Comparison of ENCODE assay signal across 1 cellular context in the genomic region with DNA sequence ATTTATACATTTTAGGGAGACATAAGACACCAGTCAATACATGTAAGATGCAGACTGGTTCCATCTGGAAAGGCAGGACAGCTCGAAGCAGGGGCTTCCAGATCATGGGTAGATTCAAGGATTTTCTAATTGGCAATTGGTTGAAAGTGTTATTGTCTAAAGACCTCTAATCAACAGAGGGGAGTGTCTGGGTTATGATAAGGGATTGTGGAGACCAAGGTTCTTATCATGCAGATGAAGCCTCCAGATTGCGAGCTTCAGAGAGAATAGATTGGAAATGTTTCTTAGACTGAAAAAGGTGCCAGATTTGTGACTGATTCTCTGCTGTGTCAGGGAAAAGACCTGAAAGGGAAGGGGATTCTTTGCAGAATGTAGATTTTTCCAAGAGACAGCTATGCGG.
TF ChIP-seq lines count a peak whose summit lies in the region.

No MANE protein-coding gene starts in this region.

TF ChIP-seq in K562, 482 proteins besides CTCF, POLR2A, EP300 and RAD21 (continued from another document):
- TF ChIP-seq CBFA2T2 (conservative IDR thresholded peaks at IDR 0.05): 0 out of 2 replicates have a peak, but pooled peaks have one; percentile 22
- no peak for TF ChIP-seq KLF16 (IDR thresholded peaks at IDR 0.05)
- no peak for TF ChIP-seq PCBP2 (IDR thresholded peaks at IDR 0.05; ENCODE audit: low read depth, low read length, poor library complexity, severe bottlenecking)
- TF ChIP-seq ZNF232 (CRISPR knock-in tag; IDR thresholded peaks at IDR 0.05): no peak
- peak; percentile 44; the same call in 1 of the 2 replicates for TF ChIP-seq SOX6 (IDR thresholded peaks at IDR 0.05)
- TF ChIP-seq ASH1L (IDR thresholded peaks at IDR 0.05; ENCODE audit: borderline replicate concordance, low read depth, partially characterized antibody): no peak
- no peak for TF ChIP-seq TARDBP (IDR thresholded peaks at IDR 0.05)
- TF ChIP-seq FOXM1 (IDR thresholded peaks at IDR 0.05; ENCODE audit: low read depth): peak; percentile 31; the same call in 1 of the 2 replicates
- no peak for TF ChIP-seq FOXM1 (CRISPR knock-in tag; IDR thresholded peaks at IDR 0.05; ENCODE audit: low read depth)
- TF ChIP-seq, protein P1, sequence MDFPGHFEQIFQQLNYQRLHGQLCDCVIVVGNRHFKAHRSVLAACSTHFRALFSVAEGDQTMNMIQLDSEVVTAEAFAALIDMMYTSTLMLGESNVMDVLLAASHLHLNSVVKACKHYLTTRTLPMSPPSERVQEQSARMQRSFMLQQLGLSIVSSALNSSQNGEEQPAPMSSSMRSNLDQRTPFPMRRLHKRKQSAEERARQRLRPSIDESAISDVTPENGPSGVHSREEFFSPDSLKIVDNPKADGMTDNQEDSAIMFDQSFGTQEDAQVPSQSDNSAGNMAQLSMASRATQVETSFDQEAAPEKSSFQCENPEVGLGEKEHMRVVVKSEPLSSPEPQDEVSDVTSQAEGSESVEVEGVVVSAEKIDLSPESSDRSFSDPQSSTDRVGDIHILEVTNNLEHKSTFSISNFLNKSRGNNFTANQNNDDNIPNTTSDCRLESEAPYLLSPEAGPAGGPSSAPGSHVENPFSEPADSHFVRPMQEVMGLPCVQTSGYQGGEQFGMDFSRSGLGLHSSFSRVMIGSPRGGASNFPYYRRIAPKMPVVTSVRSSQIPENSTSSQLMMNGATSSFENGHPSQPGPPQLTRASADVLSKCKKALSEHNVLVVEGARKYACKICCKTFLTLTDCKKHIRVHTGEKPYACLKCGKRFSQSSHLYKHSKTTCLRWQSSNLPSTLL (IDR thresholded peaks at IDR 0.05): no peak
- no peak for TF ChIP-seq TRIM25 (IDR thresholded peaks at IDR 0.05; ENCODE audit: borderline replicate concordance)
- no peak for TF ChIP-seq ZC3H4 (CRISPR knock-in tag; IDR thresholded peaks at IDR 0.05; ENCODE audit: borderline replicate concordance)
- no peak for TF ChIP-seq KLF1 (tag; IDR thresholded peaks at IDR 0.05)
- no peak for TF ChIP-seq TOE1 (IDR thresholded peaks at IDR 0.05; ENCODE audit: borderline replicate concordance)
- TF ChIP-seq TOE1 (CRISPR knock-in tag; IDR thresholded peaks at IDR 0.05; ENCODE audit: borderline replicate concordance, low read depth): no peak
- no peak for TF ChIP-seq CEBPG (CRISPR knock-in tag; IDR thresholded peaks at IDR 0.05)
- no peak for TF ChIP-seq CEBPG (tag; conservative IDR thresholded peaks at IDR 0.05 in 1 of 2, IDR thresholded peaks at IDR 0.05 in 1 of 2)
- no peak for TF ChIP-seq SRSF3 (IDR thresholded peaks at IDR 0.05; ENCODE audit: insufficient read depth, low read length)
- TF ChIP-seq TFE3 (CRISPR knock-in tag; IDR thresholded peaks at IDR 0.05): no peak
- no peak for TF ChIP-seq PHF21A (IDR thresholded peaks at IDR 0.05; ENCODE audit: borderline replicate concordance, low read depth)
- TF ChIP-seq CBFA2T3 (IDR thresholded peaks at IDR 0.05): peak; percentile 50; the same call in 1 of the 2 replicates
- TF ChIP-seq RCOR1 (IDR thresholded peaks at IDR 0.05; ENCODE audit: borderline replicate concordance in 1 of 2, low read depth in 2 of 2, low read length in 2 of 2): peak in 1 of 2 experiments; percentile 62; a peak in 2 of 4 replicates
- TF ChIP-seq MXI1 (IDR thresholded peaks at IDR 0.05; ENCODE audit: low read depth, low read length): no peak
- no peak for TF ChIP-seq CREBBP (IDR thresholded peaks at IDR 0.05; ENCODE audit: low read depth, low read length)
- TF ChIP-seq TAL1 (IDR thresholded peaks at IDR 0.05): peak; percentile 37
- no peak for TF ChIP-seq FOSL1 (tag; conservative IDR thresholded peaks at IDR 0.05)
- no peak for TF ChIP-seq DDX20 (tag; IDR thresholded peaks at IDR 0.05; ENCODE audit: low read depth)
- no peak for TF ChIP-seq STAT5A (IDR thresholded peaks at IDR 0.05; ENCODE audit: borderline replicate concordance, low read length)
- TF ChIP-seq NCOR1 (IDR thresholded peaks at IDR 0.05): no peak
